Comparison of ENCODE assay signal across 20 cellular contexts in the genomic region with DNA sequence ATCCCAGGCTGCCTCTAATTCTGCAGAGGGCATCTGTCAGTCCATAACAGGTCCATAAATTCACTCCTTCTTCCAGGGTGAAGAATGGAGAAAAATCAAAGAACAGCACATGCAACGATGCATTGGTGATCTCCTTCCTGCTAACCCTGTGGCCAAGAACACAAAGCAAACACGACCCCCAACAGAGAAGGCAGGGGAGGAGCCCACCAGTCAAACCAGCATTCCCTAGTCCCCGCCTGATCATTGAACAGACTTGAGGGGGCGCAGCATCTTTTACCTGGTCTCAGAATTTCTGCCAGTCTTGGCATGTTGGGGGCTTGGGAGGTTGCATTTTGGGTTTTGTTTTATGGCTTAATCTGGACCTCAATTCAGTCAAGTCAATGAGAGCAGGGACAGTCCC.
"Had no signal": no experiment of that assay in that cellular context is flagged by ENCODE, and none has a peak within 500 bp of the region (broad histone marks: within the 10 kb centered on the region; RNA-seq: fewer than 3 reads in every experiment).

No MANE protein-coding gene starts in this region.

- H3K27ac Mint-ChIP-seq: activated naive CD4-positive, alpha-beta T cell treated with anti-CD3 and anti-CD28 coated beads, Interleukin-2, amount 50 U/mL, for 72 hours; natural killer cell had no signal

- H3K36me3 ChIP-seq: ascending aorta, ovary, right atrium auricular region, spleen, uterus had no signal

- H3K4me1 ChIP-seq: ascending aorta, psoas muscle, right atrium auricular region, uterus had no signal

- DNase-seq: activated CD4-positive, CD25-positive, alpha-beta regulatory T cell treated with anti-CD3 and anti-CD28 coated beads, Interleukin-2, amount 50 U/mL, for 72 hours; activated T-cell treated with anti-CD3 and anti-CD28 coated beads, Interleukin-2, amount 50 U/mL, for 1 hour; dermis blood vessel endothelial cell; effector CD8-positive, alpha-beta T cell; foreskin melanocyte; glutamatergic neuron; hippocampal formation; left ventricle myocardium superior; mammary epithelial cell; midbrain; natural killer cell; ovary; psoas muscle; spleen; stimulated activated CD4-positive, alpha-beta T cell treated with anti-CD3 and anti-CD28 coated beads, Interleukin-4, amount 100 ng/mL, for 1 hour; stimulated activated naive CD4-positive, alpha-beta T cell; uterus had no signal

- H3K27me3 ChIP-seq: ascending aorta, ovary, right atrium auricular region, uterus had no signal

- H3K4me3 ChIP-seq: ascending aorta, ovary, psoas muscle, right atrium auricular region, spleen, uterus had no signal

- H3K27ac ChIP-seq: ascending aorta, ovary, psoas muscle, right atrium auricular region, spleen, uterus had no signal

- H3K9me3 Mint-ChIP-seq: activated naive CD4-positive, alpha-beta T cell treated with anti-CD3 and anti-CD28 coated beads, Interleukin-2, amount 50 U/mL, for 72 hours; natural killer cell had no signal

- H3K4me3 Mint-ChIP-seq: natural killer cell had no signal

- ATAC-seq: activated naive CD4-positive, alpha-beta T cell treated with anti-CD3 and anti-CD28 coated beads, Interleukin-2, amount 50 U/mL, for 72 hours; left ventricle myocardium superior; natural killer cell; psoas muscle had no signal

- H3K36me3 Mint-ChIP-seq: activated naive CD4-positive, alpha-beta T cell treated with anti-CD3 and anti-CD28 coated beads, Interleukin-2, amount 50 U/mL, for 72 hours; natural killer cell had no signal

- H3K9me3 ChIP-seq: ascending aorta, ovary, psoas muscle, right atrium auricular region, spleen, uterus had no signal
